6 cellular contexts compared by ENCODE assay signal in genomic region chr6:50635429-50635828, GRCh38.
"Had no signal": no experiment of that assay in that cellular context is flagged by ENCODE, and none has a peak within 500 bp of the region (broad histone marks: within the 10 kb centered on the region; RNA-seq: fewer than 3 reads in every experiment).

No MANE protein-coding gene starts in this region.

- DNase-seq: IMR-90, KBM-7, KG1 had no signal

- H3K27ac ChIP-seq: HL-60, KMS-11 had no signal

- H3K4me2 ChIP-seq: KMS-11 had no signal

- H3K9ac ChIP-seq: KMS-11 had no signal

- FAIRE-seq: HTR-8/SVneo had no signal
